In genomic region chr14:102481791-102482238, GRCh38 we compare ENCODE assay signal across 1 cellular context.
TF ChIP-seq lines count a peak whose summit lies in the region.

No MANE protein-coding gene starts in this region.

TF ChIP-seq in HepG2, 621 proteins besides CTCF, POLR2A, EP300 and RAD21 (continued from another document):
- no peak for TF ChIP-seq DBP (CRISPR knock-in tag; IDR thresholded peaks at IDR 0.05; ENCODE audit: not compliant biosample characterization)
- TF ChIP-seq MED1 (CRISPR knock-in tag; IDR thresholded peaks at IDR 0.05), result no peak; the same call in 1 of the 2 replicates
- TF ChIP-seq TSC22D2 (CRISPR knock-in tag; IDR thresholded peaks at IDR 0.05; ENCODE audit: borderline replicate concordance), result no peak
- no peak for TF ChIP-seq ETV6 (CRISPR knock-in tag; conservative IDR thresholded peaks at IDR 0.05)
- no peak for TF ChIP-seq FLYWCH1 (CRISPR knock-in tag; IDR thresholded peaks at IDR 0.05)
- TF ChIP-seq, protein P1, sequence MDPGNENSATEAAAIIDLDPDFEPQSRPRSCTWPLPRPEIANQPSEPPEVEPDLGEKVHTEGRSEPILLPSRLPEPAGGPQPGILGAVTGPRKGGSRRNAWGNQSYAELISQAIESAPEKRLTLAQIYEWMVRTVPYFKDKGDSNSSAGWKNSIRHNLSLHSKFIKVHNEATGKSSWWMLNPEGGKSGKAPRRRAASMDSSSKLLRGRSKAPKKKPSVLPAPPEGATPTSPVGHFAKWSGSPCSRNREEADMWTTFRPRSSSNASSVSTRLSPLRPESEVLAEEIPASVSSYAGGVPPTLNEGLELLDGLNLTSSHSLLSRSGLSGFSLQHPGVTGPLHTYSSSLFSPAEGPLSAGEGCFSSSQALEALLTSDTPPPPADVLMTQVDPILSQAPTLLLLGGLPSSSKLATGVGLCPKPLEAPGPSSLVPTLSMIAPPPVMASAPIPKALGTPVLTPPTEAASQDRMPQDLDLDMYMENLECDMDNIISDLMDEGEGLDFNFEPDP (CRISPR knock-in tag; conservative IDR thresholded peaks at IDR 0.05), result no peak
- TF ChIP-seq THAP8 (CRISPR knock-in tag; IDR thresholded peaks at IDR 0.05; ENCODE audit: borderline replicate concordance), result no peak
- TF ChIP-seq ZBTB7B (CRISPR knock-in tag; IDR thresholded peaks at IDR 0.05), result no peak
- no peak for TF ChIP-seq SMAD9 (CRISPR knock-in tag; IDR thresholded peaks at IDR 0.05)
- TF ChIP-seq ZNF10 (CRISPR knock-in tag; IDR thresholded peaks at IDR 0.05; ENCODE audit: borderline replicate concordance, low read depth), result no peak
- no peak for TF ChIP-seq SMAD3 (CRISPR knock-in tag; IDR thresholded peaks at IDR 0.05)
- no peak for TF ChIP-seq ZNF44 (CRISPR knock-in tag; IDR thresholded peaks at IDR 0.05)
- no peak for TF ChIP-seq ZNF383 (CRISPR knock-in tag; IDR thresholded peaks at IDR 0.05; ENCODE audit: borderline replicate concordance)
- no peak for TF ChIP-seq POLR2AphosphoS2 (IDR thresholded peaks at IDR 0.05; ENCODE audit: low read depth, low read length)
- peak; percentile 11; the same call in 1 of the 2 replicates for TF ChIP-seq ISL2 (CRISPR knock-in tag; IDR thresholded peaks at IDR 0.05)
- TF ChIP-seq MAF1 (CRISPR knock-in tag; IDR thresholded peaks at IDR 0.05; ENCODE audit: borderline replicate concordance), result no peak
- TF ChIP-seq RNF2 (conservative IDR thresholded peaks at IDR 0.05; ENCODE audit: low read depth), result no peak
- TF ChIP-seq ZNF816 (CRISPR knock-in tag; IDR thresholded peaks at IDR 0.05; ENCODE audit: borderline replicate concordance), result no peak
- TF ChIP-seq NR2C2 (CRISPR knock-in tag; IDR thresholded peaks at IDR 0.05; ENCODE audit: borderline replicate concordance), result 0 out of 2 replicates have a peak, but pooled peaks have one; percentile 26
- TF ChIP-seq HHEX (CRISPR knock-in tag; IDR thresholded peaks at IDR 0.05), result no peak
- TF ChIP-seq SOX6 (IDR thresholded peaks at IDR 0.05), result no peak
- peak; percentile 83 for TF ChIP-seq SOX6 (CRISPR knock-in tag; IDR thresholded peaks at IDR 0.05)
- TF ChIP-seq POGZ (CRISPR knock-in tag; IDR thresholded peaks at IDR 0.05), result peak; percentile 41; the same call in 1 of the 2 replicates
- no peak for TF ChIP-seq ZNF446 (CRISPR knock-in tag; IDR thresholded peaks at IDR 0.05)
- TF ChIP-seq ZNF367 (CRISPR knock-in tag; IDR thresholded peaks at IDR 0.05; ENCODE audit: borderline replicate concordance), result no peak
- TF ChIP-seq, protein P2, sequence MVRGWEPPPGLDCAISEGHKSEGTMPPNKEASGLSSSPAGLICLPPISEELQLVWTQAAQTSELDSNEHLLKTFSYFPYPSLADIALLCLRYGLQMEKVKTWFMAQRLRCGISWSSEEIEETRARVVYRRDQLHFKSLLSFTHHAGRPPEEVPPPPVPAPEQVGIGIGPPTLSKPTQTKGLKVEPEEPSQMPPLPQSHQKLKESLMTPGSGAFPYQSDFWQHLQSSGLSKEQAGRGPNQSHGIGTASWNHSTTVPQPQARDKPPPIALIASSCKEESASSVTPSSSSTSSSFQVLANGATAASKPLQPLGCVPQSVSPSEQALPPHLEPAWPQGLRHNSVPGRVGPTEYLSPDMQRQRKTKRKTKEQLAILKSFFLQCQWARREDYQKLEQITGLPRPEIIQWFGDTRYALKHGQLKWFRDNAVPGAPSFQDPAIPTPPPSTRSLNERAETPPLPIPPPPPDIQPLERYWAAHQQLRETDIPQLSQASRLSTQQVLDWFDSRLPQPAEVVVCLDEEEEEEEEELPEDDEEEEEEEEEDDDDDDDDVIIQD (CRISPR knock-in tag; IDR thresholded peaks at IDR 0.05; ENCODE audit: low read depth), result no peak
- TF ChIP-seq HNRNPH1 (optimal IDR thresholded peaks at IDR 0.05; ENCODE audit: low read depth, low read length), result no peak
